24 cellular contexts compared by ENCODE assay signal in genomic region chr3:154090116-154090420, GRCh38. TPM values are rescaled to one million over a fixed set of nuclear protein-coding genes. Genes with fewer than 3 reads are reported as not detected.
DNase-seq lines count a peak whose midpoint lies in the region; ATAC-seq and TF ChIP-seq lines count a peak whose summit lies in the region.
"Had no signal": no experiment of that assay in that cellular context is flagged by ENCODE, and none has a peak within 500 bp of the region (broad histone marks: within the 10 kb centered on the region; RNA-seq: fewer than 3 reads in every experiment).

No MANE protein-coding gene starts in this region.

- ATAC-seq in HG03280 (IDR thresholded peaks at IDR 0.05; ENCODE audit: unreplicated experiment): no peak

- H3K14ac ChIP-seq in trophoblast cell (ENCODE audit: low read length): peak overlapping the region; percentile 25

- no peak overlapping the region for H4K8ac ChIP-seq in trophoblast cell (ENCODE audit: low read depth, low read length)

- no peak overlapping the region for H2AK5ac ChIP-seq in trophoblast cell (ENCODE audit: low read length)

- DNase-seq in LNCaP clone FGC (ENCODE audit: low read depth): no peak
- DNase-seq in adipocyte (ENCODE audit: low read depth): peak; percentile 35
- DNase-seq in glomerular endothelial cell (ENCODE audit: extremely low read depth, low read depth, low spot score): peak; percentile 20
- DNase-seq in trophoblast cell: no peak
- DNase-seq in NCI-H748 treated with DMSO at 0.1 percent for 48 hours (lab: John Stamatoyannopoulos, UW): no peak
- no peak for DNase-seq in stimulated activated CD8-positive, alpha-beta memory T cell treated with anti-CD3 and anti-CD28 coated beads, Interleukin-4, amount 100 ng/mL, for 48 hours
- DNase-seq: activated CD4-positive, alpha-beta T cell treated with anti-CD3 and anti-CD28 coated beads, Interleukin-2, amount 10 ng/mL, durations not matched to agents 24 days and 14 days; activated effector memory CD4-positive, alpha-beta T cell treated with anti-CD3 and anti-CD28 coated beads, Interleukin-2, amount 50 U/mL, for 16 hours; activated T-cell treated with anti-CD3 and anti-CD28 coated beads, Interleukin-2, amount 50 U/mL, for 24 hours; anterior cingulate cortex; colonic mucosa; DMS153; effector memory CD4-positive, alpha-beta T cell; foreskin melanocyte; hippocampal formation; NCI-H1092 treated with DMSO at 0.1 percent for 48 hours; NCI-H187 treated with DMSO at 0.1 percent for 48 hours; NCI-H524; NK-92 treated with Interleukin-12 subunit alpha and Interleukin-12 subunit beta, amount 100 ng/mL, for 24 hours; Right ventricle myocardium superior; stimulated activated naive CD4-positive, alpha-beta T cell; testis had no signal

- peak overlapping the region; percentile 17 for H2BK120ac ChIP-seq in trophoblast cell (ENCODE audit: insufficient read depth, low read length, poor library complexity)

- H3K36me3 ChIP-seq in adipocyte (ENCODE audit: control insufficient read depth, insufficient read depth, low read length, severe bottlenecking) (no peaks in the 10 kb centered on the region), trophoblast cell (ENCODE audit: control insufficient read depth in 1 of 2, insufficient read depth in 2 of 2, low read length in 2 of 2) (no peaks in the 10 kb centered on the region)
- H3K36me3 ChIP-seq: colonic mucosa had no signal

- no peak overlapping the region for H2AFZ ChIP-seq in trophoblast cell (ENCODE audit: insufficient read depth, low read length, poor library complexity)

- H4K91ac ChIP-seq in trophoblast cell (ENCODE audit: low read depth, low read length): no peak overlapping the region

- peak overlapping the region; percentile 34 for H2BK12ac ChIP-seq in trophoblast cell (ENCODE audit: low read length)

- H3K4me1 ChIP-seq in adipocyte (ENCODE audit: control insufficient read depth, insufficient read depth, low read length) (no peaks in the 10 kb centered on the region), trophoblast cell (ENCODE audit: control insufficient read depth in 1 of 2, insufficient read depth in 2 of 2, low read length in 2 of 2) (peaks cover 9 to 10% of the 10 kb centered on the region in 2 experiments)
- H3K4me1 ChIP-seq: colonic mucosa, testis had no signal

- peak overlapping the region; percentile 22 for H3K27ac ChIP-seq in trophoblast cell (ENCODE audit: low read depth, low read length)
- H3K27ac ChIP-seq: colonic mucosa, skin epidermis, testis had no signal

- H3K79me1 ChIP-seq in trophoblast cell (ENCODE audit: low read length): peaks cover 5% of the 10 kb centered on the region

- H3K4ac ChIP-seq in trophoblast cell (ENCODE audit: low read depth, low read length): no peak overlapping the region

- peaks cover 1% of the 10 kb centered on the region for H3K79me2 ChIP-seq in trophoblast cell (ENCODE audit: control insufficient read depth, insufficient read depth, low read length, poor library complexity)

- H3K9me3 ChIP-seq in adipocyte (ENCODE audit: control insufficient read depth, low read length) (no peaks in the 10 kb centered on the region), trophoblast cell (ENCODE audit: insufficient read depth, low read depth, low read length) (no peaks in the 10 kb centered on the region)
- H3K9me3 ChIP-seq: colonic mucosa, testis had no signal

- no peak overlapping the region for H3K18ac ChIP-seq in trophoblast cell (ENCODE audit: low read length)

- WGBS in trophoblast cell (ENCODE audit: extremely low coverage, insufficient coverage, insufficient read length): no CpG with 5 or more reads among the region's 3 CpGs

- H4K12ac ChIP-seq in trophoblast cell (ENCODE audit: low read depth, low read length): no peak overlapping the region

- H3K27me3 ChIP-seq in adipocyte (replicated peaks; ENCODE audit: control insufficient read depth, insufficient read depth, low read length) (no peaks in the 10 kb centered on the region), trophoblast cell (ENCODE audit: insufficient read depth, low read length) (no peaks in the 10 kb centered on the region)
- H3K27me3 ChIP-seq: colonic mucosa, testis had no signal

- H3K9ac ChIP-seq in adipocyte (ENCODE audit: low read length) (no peak overlapping the region), trophoblast cell (ENCODE audit: low read length) (no peak overlapping the region)

- peak overlapping the region; percentile 21 for H3K4me2 ChIP-seq in trophoblast cell (ENCODE audit: low read length)

- H2BK5ac ChIP-seq in trophoblast cell (ENCODE audit: low read depth, low read length, poor library complexity): no peak overlapping the region

- H3K4me3 ChIP-seq in LNCaP clone FGC (ENCODE audit: low read depth, low read length) (peak overlapping the region; percentile 6; the same call in 1 of the 2 replicates), adipocyte (ENCODE audit: low read length) (no peak overlapping the region), trophoblast cell (ENCODE audit: low read depth, low read length) (no peak overlapping the region)
- H3K4me3 ChIP-seq: colonic mucosa, skin epidermis, testis had no signal

- no peak overlapping the region for H3K23ac ChIP-seq in trophoblast cell (ENCODE audit: low read length)

- no peak for TF ChIP-seq CTCF in LNCaP clone FGC (IDR thresholded peaks at IDR 0.05; ENCODE audit: control insufficient read depth, extremely low read depth, insufficient read depth)

RNA-seq across cellular contexts. Expression of gene ARHGEF26, which starts 31.1 kb away (rescaled TPM):
- 0.92 and 4.6 TPM in 2 replicates for total RNA-seq in glomerular endothelial cell
- 3.1 and 3.4 TPM in 2 replicates for polyA plus RNA-seq in trophoblast cell (2013)

Comparison
In these comparisons a context has a peak if more than half of its experiments do, and no peak if none do; other contexts are left out.
1. DNase-seq: peak in adipocyte (single experiment) and glomerular endothelial cell (single experiment); none in LNCaP clone FGC (single experiment), trophoblast cell (0 of 2), NCI-H748 treated with DMSO at 0.1 percent for 48 hours (single experiment) and stimulated activated CD8-positive, alpha-beta memory T cell treated with anti-CD3 and anti-CD28 coated beads, Interleukin-4, amount 100 ng/mL, for 48 hours (single experiment).